Comparison of ENCODE assay signal across 26 cellular contexts in genomic region chr17:5700791-5701190, GRCh38.
"Had no signal": no experiment of that assay in that cellular context is flagged by ENCODE, and none has a peak within 500 bp of the region (broad histone marks: within the 10 kb centered on the region; RNA-seq: fewer than 3 reads in every experiment).

No MANE protein-coding gene starts in this region.

- H3K9me3 ChIP-seq: adrenal gland, body of pancreas, gastrocnemius medialis, mucosa of descending colon, vagina had no signal

- H3K4me3 ChIP-seq: adrenal gland, body of pancreas, gastrocnemius medialis, hepatocyte, left ventricle myocardium inferior, mucosa of descending colon, skin epidermis, upper lobe of left lung, vagina had no signal

- H3K27me3 ChIP-seq: body of pancreas, hepatocyte, upper lobe of left lung, vagina had no signal

- FAIRE-seq: colon, TTC549 had no signal

- H3K4me1 ChIP-seq: adrenal gland, body of pancreas, gastrocnemius medialis, left ventricle myocardium inferior, upper lobe of left lung, vagina had no signal

- DNase-seq: activated CD4-positive, alpha-beta memory T cell treated with anti-CD3 and anti-CD28 coated beads for 36 hours; activated CD4-positive, alpha-beta T cell treated with anti-CD3 and anti-CD28 coated beads, Interleukin-2, amount 10 ng/mL, durations not matched to agents 24 days and 14 days; activated CD8-positive, alpha-beta memory T cell treated with anti-CD3 and anti-CD28 coated beads, Interleukin-2, amount 50 U/mL, for 4 hours; activated effector memory CD4-positive, alpha-beta T cell treated with anti-CD3 and anti-CD28 coated beads, Interleukin-2, amount 50 U/mL, for 16 hours; activated naive CD4-positive, alpha-beta T cell treated with anti-CD3 and anti-CD28 coated beads for 36 hours; activated naive CD8-positive, alpha-beta T cell treated with anti-CD3 and anti-CD28 coated beads for 36 hours; activated T-cell treated with anti-CD3 and anti-CD28 coated beads, Interleukin-2, amount 50 U/mL, for 1 hour; aorta; body of pancreas; dermis blood vessel endothelial cell; effector memory CD4-positive, alpha-beta T cell; erythroblast; gastrocnemius medialis; left ventricle myocardium inferior; mucosa of descending colon; stimulated activated CD4-positive, alpha-beta T cell treated with anti-CD3 and anti-CD28 coated beads, Interleukin-4, amount 100 ng/mL, for 24 hours; stimulated activated naive CD8-positive, alpha-beta T cell treated with anti-CD3 and anti-CD28 coated beads, Interleukin-15, amount 100 ng/mL, for 72 hours; T-helper 9 cell had no signal

- H3K36me3 ChIP-seq: adrenal gland, gastrocnemius medialis, left ventricle myocardium inferior, upper lobe of left lung, vagina had no signal

- H3K27ac ChIP-seq: adrenal gland, body of pancreas, gastrocnemius medialis, hepatocyte, left ventricle myocardium inferior, skin epidermis, upper lobe of left lung, vagina, VCaP had no signal
